ENCODE assay signal across 1 cellular context in genomic region chr12:130074661-130075406, GRCh38.
TF ChIP-seq lines count a peak whose summit lies in the region.

No MANE protein-coding gene starts in this region.

TF ChIP-seq in H1, 55 proteins besides CTCF, POLR2A, EP300 and RAD21 (continued from another document):
- TF ChIP-seq TAF1 (IDR thresholded peaks at IDR 0.05; ENCODE audit: low read depth, low read length) (no peak), POLR2AphosphoS5 (IDR thresholded peaks at IDR 0.05; ENCODE audit: low read depth, low read length) (no peak), CTBP2 (IDR thresholded peaks at IDR 0.05; ENCODE audit: borderline replicate concordance, insufficient read depth, insufficient read length, low read length) (no peak), RNF2 (IDR thresholded peaks at IDR 0.05; ENCODE audit: borderline replicate concordance, low read depth, low read length, missing control alignments, poor library complexity, severe bottlenecking) (no peak), BCL11A (IDR thresholded peaks at IDR 0.05; ENCODE audit: low read depth in 2 of 2, low read length in 2 of 2) (no peak), SP2 (IDR thresholded peaks at IDR 0.05; ENCODE audit: low read length) (no peak), SAP30 (IDR thresholded peaks at IDR 0.05; ENCODE audit: insufficient read depth, insufficient replicate concordance, low read length) (no peak)
TF ChIP-seq in H1: peak in this region for 0.
